ENCODE assay signal across 1 cellular context in the genomic region with DNA sequence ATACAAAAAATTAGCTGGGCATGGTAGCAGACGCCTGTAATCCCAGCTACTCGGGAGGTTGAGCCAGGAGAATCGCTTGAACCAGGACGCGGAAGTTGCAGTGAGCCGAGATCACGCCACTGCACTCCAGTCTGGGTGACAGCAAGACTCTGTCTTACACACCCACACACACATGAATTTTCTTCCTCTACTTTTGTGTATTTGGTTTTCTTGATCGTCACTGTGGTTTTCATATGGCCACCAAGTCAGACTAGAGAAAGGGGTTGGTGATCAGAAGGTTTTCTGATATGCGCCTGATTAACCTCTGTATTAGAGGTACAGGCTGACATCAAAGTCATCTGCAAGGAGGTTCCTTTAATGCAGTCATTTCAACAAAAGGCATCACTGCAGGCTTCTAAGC.
TF ChIP-seq lines count a peak whose summit lies in the region.

No MANE protein-coding gene starts in this region.

TF ChIP-seq in K562, 482 proteins besides CTCF, POLR2A, EP300 and RAD21:
- TF ChIP-seq, protein P1, sequence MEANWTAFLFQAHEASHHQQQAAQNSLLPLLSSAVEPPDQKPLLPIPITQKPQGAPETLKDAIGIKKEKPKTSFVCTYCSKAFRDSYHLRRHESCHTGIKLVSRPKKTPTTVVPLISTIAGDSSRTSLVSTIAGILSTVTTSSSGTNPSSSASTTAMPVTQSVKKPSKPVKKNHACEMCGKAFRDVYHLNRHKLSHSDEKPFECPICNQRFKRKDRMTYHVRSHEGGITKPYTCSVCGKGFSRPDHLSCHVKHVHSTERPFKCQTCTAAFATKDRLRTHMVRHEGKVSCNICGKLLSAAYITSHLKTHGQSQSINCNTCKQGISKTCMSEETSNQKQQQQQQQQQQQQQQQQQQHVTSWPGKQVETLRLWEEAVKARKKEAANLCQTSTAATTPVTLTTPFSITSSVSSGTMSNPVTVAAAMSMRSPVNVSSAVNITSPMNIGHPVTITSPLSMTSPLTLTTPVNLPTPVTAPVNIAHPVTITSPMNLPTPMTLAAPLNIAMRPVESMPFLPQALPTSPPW (CRISPR knock-in tag; IDR thresholded peaks at IDR 0.05): no peak
- TF ChIP-seq ERF (CRISPR knock-in tag; IDR thresholded peaks at IDR 0.05) (no peak), ZBTB7A (IDR thresholded peaks at IDR 0.05; ENCODE audit: borderline replicate concordance, control insufficient read depth, low read depth, low read length) (no peak), GABPA (tag; conservative IDR thresholded peaks at IDR 0.05; ENCODE audit: low read depth) (no peak), TOE1 (IDR thresholded peaks at IDR 0.05; ENCODE audit: borderline replicate concordance) (no peak), TOE1 (CRISPR knock-in tag; IDR thresholded peaks at IDR 0.05; ENCODE audit: borderline replicate concordance, low read depth) (no peak), DPF2 (IDR thresholded peaks at IDR 0.05) (no peak), PHF21A (IDR thresholded peaks at IDR 0.05; ENCODE audit: borderline replicate concordance, low read depth) (no peak), SIN3A (IDR thresholded peaks at IDR 0.05; ENCODE audit: borderline replicate concordance in 2 of 2, control insufficient read depth in 1 of 2, low read depth in 2 of 2, low read length in 2 of 2) (no peak)
TF ChIP-seq in K562: peak in this region for 0.
